ENCODE assay signal across 8 cellular contexts in the genomic region with DNA sequence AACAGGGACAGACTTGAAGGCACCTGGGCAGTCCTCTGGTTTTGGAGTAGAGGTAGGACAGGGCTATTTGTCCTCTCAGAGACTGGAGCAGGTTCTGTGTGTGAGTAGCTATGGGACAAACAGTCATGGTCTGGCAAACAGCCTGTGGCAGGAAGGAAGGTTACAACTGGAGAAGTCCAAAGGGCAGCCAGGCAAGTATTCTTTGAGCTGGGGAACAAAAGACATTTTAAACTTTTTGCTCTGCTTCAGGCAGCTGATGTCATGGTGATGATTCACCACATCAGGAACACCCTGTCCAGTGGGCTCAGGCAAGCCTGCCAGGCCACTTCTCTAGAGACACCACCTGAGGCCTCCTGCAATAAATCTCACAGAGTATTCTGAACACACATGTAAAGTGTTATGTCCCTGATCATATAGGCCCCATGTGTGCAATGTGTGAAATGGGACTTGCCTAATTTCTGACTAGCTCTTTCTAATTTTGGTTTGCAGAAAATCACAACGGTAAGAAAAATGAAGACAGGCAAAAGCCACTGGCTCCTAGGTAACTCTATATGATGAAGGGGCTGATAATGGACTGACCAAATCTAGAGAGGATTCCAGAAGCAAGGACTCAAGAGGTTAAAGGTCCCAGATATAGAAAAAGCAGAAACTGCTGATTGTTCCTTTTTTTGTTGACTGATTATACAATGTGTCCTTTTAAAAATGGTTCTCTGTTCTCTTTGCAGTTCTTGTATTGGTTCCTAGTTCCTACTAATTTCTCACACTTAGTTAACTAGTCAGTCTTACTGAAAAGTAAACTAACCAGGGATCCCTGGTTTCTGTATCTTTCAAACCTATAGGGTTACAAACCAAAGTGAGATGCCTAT. TPM values are rescaled to one million over a fixed set of nuclear protein-coding genes. Genes with fewer than 3 reads are reported as not detected.
A peak's percentile ranks its signal among the peaks of the same experiment; 100 is the strongest.
DNase-seq lines count a peak whose midpoint lies in the region; ATAC-seq and TF ChIP-seq lines count a peak whose summit lies in the region.
"Not testable (repeated sequence)": the region's sequence is repeated elsewhere in the genome, so short reads cannot be mapped to it uniquely, and the experiment has no call there.

No MANE protein-coding gene starts in this region.

- POLR2A ChIA-PET in activated CD8-positive, alpha-beta T cell treated with anti-CD3 and anti-CD28 coated beads for 36 hours (lab: Charles Lee), result interaction anchor here (1.2 to 1.3 kb wide), 2 partner anchors 36 kb away, joined by 3 to 5 read pairs; no protein-coding TSS in a partner anchor

- peaks cover 51% of the 10 kb centered on the region for H3K4me1 Mint-ChIP-seq in activated CD8-positive, alpha-beta T cell treated with anti-CD3 and anti-CD28 coated beads for 36 hours (ENCODE audit: low read depth)

- peaks cover 18% of the 10 kb centered on the region for H3K4me1 ChIP-seq in foreskin keratinocyte
- peaks cover 0 to 40% (median 11%) of the 10 kb centered on the region in 4 donors for H3K4me1 ChIP-seq in right lobe of liver

- H3K9me3 Mint-ChIP-seq in activated CD8-positive, alpha-beta T cell treated with anti-CD3 and anti-CD28 coated beads for 36 hours, result not testable (repeated sequence)

- peak; percentile 15 for ATAC-seq in activated CD8-positive, alpha-beta T cell treated with anti-CD3 and anti-CD28 coated beads for 36 hours
- ATAC-seq in foreskin keratinocyte (peak; percentile 91), right lobe of liver (peak; percentile 88 to 92 (median 90))

- H3K9me3 ChIP-seq in right lobe of liver, result not testable (repeated sequence)

- not testable (repeated sequence) for H3K27ac ChIP-seq in foreskin keratinocyte
- H3K27ac ChIP-seq in right lobe of liver, result peak overlapping the region; percentile 8 to 76 (median 25)

- CTCF ChIA-PET in activated CD8-positive, alpha-beta T cell treated with anti-CD3 and anti-CD28 coated beads for 36 hours (lab: Charles Lee), result not testable (repeated sequence)

- H3K27me3 Mint-ChIP-seq in activated CD8-positive, alpha-beta T cell treated with anti-CD3 and anti-CD28 coated beads for 36 hours, result not testable (repeated sequence)

- not testable (repeated sequence) for H3K4me3 Mint-ChIP-seq in activated CD8-positive, alpha-beta T cell treated with anti-CD3 and anti-CD28 coated beads for 36 hours

- not testable (repeated sequence) for TF ChIP-seq CTCF in activated CD8-positive, alpha-beta T cell treated with anti-CD3 and anti-CD28 coated beads for 36 hours (IDR thresholded peaks at IDR 0.05); cardiac fibroblast (IDR thresholded peaks at IDR 0.05; ENCODE audit: low read depth, low read length); foreskin keratinocyte (conservative IDR thresholded peaks at IDR 0.05); right lobe of liver (IDR thresholded peaks at IDR 0.05)

- not testable (repeated sequence) for H3K4me3 ChIP-seq in cardiac fibroblast (replicated peaks in 1 of 2; ENCODE audit: low read depth in 2 of 2, low read length in 2 of 2); right lobe of liver

- H3K36me3 Mint-ChIP-seq in activated CD8-positive, alpha-beta T cell treated with anti-CD3 and anti-CD28 coated beads for 36 hours (ENCODE audit: low read depth), result peaks cover 46% of the 10 kb centered on the region

- 46% methylated on average over 1 of the region's 1 CpG for whole genome bisulfite sequencing in right lobe of liver (ENCODE audit: insufficient coverage, low coverage, low lambda C conversion rate, missing lambda C conversion rate)

- H3K36me3 ChIP-seq in right lobe of liver, result not testable (repeated sequence)

- H3K27me3 ChIP-seq in foreskin keratinocyte, right lobe of liver: not testable (repeated sequence)

- peak; percentile 86 for DNase-seq in A172 (ENCODE audit: low spot score)
- peak; percentile 77 for DNase-seq in ELR (ENCODE audit: low read depth)
- peak; percentile 40 for DNase-seq in NK-92 treated with Interleukin-12 subunit alpha and Interleukin-12 subunit beta, amount 100 ng/mL, for 24 hours (lab: John Stamatoyannopoulos, UW)
- DNase-seq in activated CD8-positive, alpha-beta T cell treated with anti-CD3 and anti-CD28 coated beads for 36 hours, result not testable (repeated sequence)
- DNase-seq in cardiac fibroblast (ENCODE audit: low read depth in 2 of 2), result peak; percentile 61 to 85
- peak; percentile 24 to 71 for DNase-seq in foreskin keratinocyte
- DNase-seq in right lobe of liver, result peak; percentile 54 to 67 (median 63)
- peak; percentile 27 for DNase-seq in pulmonary artery endothelial cell (ENCODE audit: low read depth, low spot score)

- H3K27ac Mint-ChIP-seq in activated CD8-positive, alpha-beta T cell treated with anti-CD3 and anti-CD28 coated beads for 36 hours, result peak overlapping the region; percentile 68

- TF ChIP-seq POLR2A in right lobe of liver (IDR thresholded peaks at IDR 0.05), result not testable (repeated sequence)

- intact Hi-C loops in activated CD8-positive, alpha-beta T cell treated with anti-CD3 and anti-CD28 coated beads for 36 hours (cut with micrococcal nuclease); right lobe of liver (cut with DNase I): not testable (repeated sequence)

RNA-seq across cellular contexts. Expression of gene PPIAL4G, which starts 58.7 kb away (rescaled TPM):
- total RNA-seq in A172 (2014; rRNA removed; shearing (Covaris generic)), result not detected in 2 replicates
- total RNA-seq in activated CD8-positive, alpha-beta T cell treated with anti-CD3 and anti-CD28 coated beads for 36 hours, result under 1 TPM in 1 of 2 experiments, not detected in 1; 0.07 TPM
- total RNA-seq in foreskin keratinocyte (not detected in 2 replicates), right lobe of liver (not detected), pulmonary artery endothelial cell (not detected in 2 replicates)
- not detected in 2 replicates for polyA plus RNA-seq in foreskin keratinocyte

Comparison
In these comparisons a context has a peak if more than half of its experiments do, and no peak if none do; other contexts are left out.
1. ATAC-seq: peak in every context shown above with its lines; median percentile 91 in foreskin keratinocyte; 90 in right lobe of liver; 15 in activated CD8-positive, alpha-beta T cell treated with anti-CD3 and anti-CD28 coated beads for 36 hours.